In genomic region chr13:40101708-40102359, GRCh38 we compare ENCODE assay signal across 10 cellular contexts.
DNase-seq lines count a peak whose midpoint lies in the region; ATAC-seq and TF ChIP-seq lines count a peak whose summit lies in the region.
"Had no signal": no experiment of that assay in that cellular context is flagged by ENCODE, and none has a peak within 500 bp of the region (broad histone marks: within the 10 kb centered on the region; RNA-seq: fewer than 3 reads in every experiment).

No MANE protein-coding gene starts in this region.

- DNase-seq in NB4 (ENCODE audit: low read depth) (peak; percentile 34), memory B cell (ENCODE audit: low spot score in 2 of 2) (no peak), NCI-H1105 treated with DMSO at 0.1 percent for 48 hours (lab: John Stamatoyannopoulos, UW) (no peak), heart right ventricle (no peak), neural progenitor cell (ENCODE audit: low spot score) (no peak)
- no peak for DNase-seq in effector memory CD4-positive, alpha-beta T cell
- DNase-seq: NCI-H1105, sigmoid colon had no signal

- H4K20me1 ChIP-seq in neural progenitor cell (ENCODE audit: low read depth) = no peaks in the 10 kb centered on the region

- no peak for TF ChIP-seq CTCF in NB4 (IDR thresholded peaks at IDR 0.05; ENCODE audit: low read depth, low read length)
- no peak for TF ChIP-seq CTCF in heart right ventricle (IDR thresholded peaks at IDR 0.05)
- TF ChIP-seq CTCF in neural progenitor cell (IDR thresholded peaks at IDR 0.05) = no peak

- H3K27ac Mint-ChIP-seq in memory B cell (peak overlapping the region; percentile 35), neural progenitor cell (no peak overlapping the region)

- ATAC-seq in GM18517 (IDR thresholded peaks at IDR 0.05; ENCODE audit: unreplicated experiment) (peak; percentile 68), GM21717 (IDR thresholded peaks at IDR 0.05; ENCODE audit: unreplicated experiment) (peak; percentile 83), memory B cell (ENCODE audit: low read depth) (peak; percentile 84), heart right ventricle (no peak)

- intact Hi-C loops in heart right ventricle (cut with DNase I) = no loop called here

- H3K9me3 ChIP-seq in effector memory CD4-positive, alpha-beta T cell (ENCODE audit: control insufficient read depth, low read length) = no peaks in the 10 kb centered on the region
- H3K9me3 ChIP-seq in heart right ventricle (peaks cover 0 to 10% (median 0%) of the 10 kb centered on the region in 11 donors), neural progenitor cell (ENCODE audit: low read depth) (peaks cover 6% of the 10 kb centered on the region)
- H3K9me3 ChIP-seq: sigmoid colon had no signal

- H3K4me3 ChIP-seq in NB4 (ENCODE audit: low read depth, low read length) (no peak overlapping the region), heart right ventricle (no peak overlapping the region), neural progenitor cell (no peak overlapping the region)
- no peak overlapping the region for H3K4me3 ChIP-seq in effector memory CD4-positive, alpha-beta T cell (ENCODE audit: insufficient read depth, low read depth, low read length, poor library complexity, severe bottlenecking)
- H3K4me3 ChIP-seq: sigmoid colon had no signal

- TF ChIP-seq POLR2A in NB4 (IDR thresholded peaks at IDR 0.05; ENCODE audit: extremely low read depth, insufficient read length) = no peak

- H3K4me3 Mint-ChIP-seq in memory B cell (peak overlapping the region; percentile 53), neural progenitor cell (no peak overlapping the region)

- H3K9me3 Mint-ChIP-seq in memory B cell = peaks cover 3% of the 10 kb centered on the region
- peaks cover 12% of the 10 kb centered on the region for H3K9me3 Mint-ChIP-seq in neural progenitor cell

- H3K27me3 ChIP-seq in effector memory CD4-positive, alpha-beta T cell (replicated peaks; ENCODE audit: control insufficient read depth, insufficient read depth, low read length, poor library complexity, severe bottlenecking) = no peaks in the 10 kb centered on the region
- H3K27me3 ChIP-seq in heart right ventricle (no peaks in the 10 kb centered on the region), neural progenitor cell (no peaks in the 10 kb centered on the region)
- H3K27me3 ChIP-seq: sigmoid colon had no signal

- H3K4me2 ChIP-seq in neural progenitor cell = no peak overlapping the region

- no peak overlapping the region for H3K27ac ChIP-seq in effector memory CD4-positive, alpha-beta T cell (ENCODE audit: insufficient read depth, low read length, poor library complexity, severe bottlenecking)
- no peak overlapping the region for H3K27ac ChIP-seq in heart right ventricle
- no peak overlapping the region for H3K27ac ChIP-seq in neural progenitor cell
- H3K27ac ChIP-seq: sigmoid colon had no signal

- H3K36me3 Mint-ChIP-seq in memory B cell = peaks cover 6% of the 10 kb centered on the region
- H3K36me3 Mint-ChIP-seq in neural progenitor cell = no peaks in the 10 kb centered on the region

- H3K4me1 Mint-ChIP-seq in memory B cell (peaks cover 19% of the 10 kb centered on the region), neural progenitor cell (peaks cover 8% of the 10 kb centered on the region)

- WGBS in heart right ventricle, 2 donors = 94 to 98% methylated on average over 3 of the region's 3 CpGs

- H3K4me1 ChIP-seq in effector memory CD4-positive, alpha-beta T cell (ENCODE audit: control insufficient read depth, insufficient read depth, low read length, poor library complexity, severe bottlenecking) = peaks cover 3% of the 10 kb centered on the region
- H3K4me1 ChIP-seq in heart right ventricle (no peaks in the 10 kb centered on the region), neural progenitor cell (peaks cover 2% of the 10 kb centered on the region)
- H3K4me1 ChIP-seq: sigmoid colon had no signal

- H3K27me3 Mint-ChIP-seq in memory B cell (no peaks in the 10 kb centered on the region), neural progenitor cell (ENCODE audit: insufficient read depth, low read depth) (peaks cover 3% of the 10 kb centered on the region)

- no peak overlapping the region for H2AFZ ChIP-seq in neural progenitor cell (replicated peaks)

- no peaks in the 10 kb centered on the region for H3K36me3 ChIP-seq in effector memory CD4-positive, alpha-beta T cell (ENCODE audit: control insufficient read depth, insufficient read depth, low read length)
- no peaks in the 10 kb centered on the region for H3K36me3 ChIP-seq in heart right ventricle
- H3K36me3 ChIP-seq in neural progenitor cell = no peaks in the 10 kb centered on the region
- H3K36me3 ChIP-seq: sigmoid colon had no signal

- no peaks in the 10 kb centered on the region for H3K79me2 ChIP-seq in neural progenitor cell (ENCODE audit: low read depth)

- no peaks in the 10 kb centered on the region for H3F3A ChIP-seq in neural progenitor cell (ENCODE audit: low read depth)

- no peak overlapping the region for H3K9ac ChIP-seq in neural progenitor cell

Comparison
In these comparisons a context has a peak if more than half of its experiments do, and no peak if none do; other contexts are left out.
1. ATAC-seq: peak in GM18517 (single experiment), GM21717 (single experiment) and memory B cell (single experiment); none in heart right ventricle (0 of 8).